In the genomic region with DNA sequence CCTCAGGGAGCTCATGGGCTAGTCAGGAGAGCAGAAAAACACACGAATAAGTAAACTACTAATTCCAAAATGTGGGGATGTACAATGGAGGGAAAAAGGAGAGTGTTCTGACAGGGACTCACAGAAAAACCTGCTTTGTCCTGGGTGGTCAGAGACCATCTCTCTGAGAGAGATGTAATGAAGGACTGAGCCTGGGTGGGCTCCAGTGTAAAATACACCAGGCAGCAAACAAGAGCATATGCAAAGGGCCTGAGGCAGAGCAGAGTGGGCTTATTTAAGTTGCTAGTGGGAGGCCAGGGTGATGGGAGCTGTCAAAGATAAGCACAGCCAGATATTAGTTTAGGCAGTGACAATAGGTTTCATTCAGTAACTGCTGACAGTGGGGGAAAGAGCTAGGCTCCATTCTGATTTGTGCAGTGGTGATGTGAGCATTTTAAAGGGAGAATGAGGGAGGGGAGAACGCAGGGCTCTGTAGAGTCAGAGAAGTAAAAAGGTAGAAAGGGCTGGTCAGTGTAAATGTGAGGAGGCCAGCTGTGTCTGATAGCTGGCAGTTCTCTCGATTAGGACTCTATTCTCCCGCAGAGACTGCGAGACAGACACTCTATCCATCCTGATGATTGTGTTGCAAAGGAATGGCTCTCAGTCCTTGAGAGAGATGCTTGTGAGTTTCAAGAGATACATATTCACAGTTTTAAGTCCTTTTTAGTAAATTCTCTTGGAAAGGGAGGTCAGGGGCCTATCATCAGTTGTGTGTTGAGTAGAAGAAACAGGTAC, we compare ENCODE assay signal across 22 cellular contexts. TPM values are rescaled to one million over a fixed set of nuclear protein-coding genes. Genes with fewer than 3 reads are reported as not detected.
DNase-seq lines count a peak whose midpoint lies in the region; ATAC-seq and TF ChIP-seq lines count a peak whose summit lies in the region.
"Had no signal": no experiment of that assay in that cellular context is flagged by ENCODE, and none has a peak within 500 bp of the region (broad histone marks: within the 10 kb centered on the region; RNA-seq: fewer than 3 reads in every experiment).

No MANE protein-coding gene starts in this region.

- TF ChIP-seq CTCF in neural progenitor cell (IDR thresholded peaks at IDR 0.05), result no peak

- H3K79me2 ChIP-seq in Karpas-422 (ENCODE audit: low read length) (no peaks in the 10 kb centered on the region), neural progenitor cell (ENCODE audit: low read depth) (no peaks in the 10 kb centered on the region)

- no peaks in the 10 kb centered on the region for H3F3A ChIP-seq in neural progenitor cell (ENCODE audit: low read depth)

- H3K4me1 ChIP-seq in Karpas-422 (ENCODE audit: low read length) (no peaks in the 10 kb centered on the region), neural progenitor cell (no peaks in the 10 kb centered on the region)
- H3K4me1 ChIP-seq: BLaER1 treated with 17β-estradiol and CSF1 and Interleukin-3, amounts not matched to agents 10 nM and 100 nM; HAP-1 had no signal

- no peaks in the 10 kb centered on the region for H3K36me3 Mint-ChIP-seq in neural progenitor cell

- peak; percentile 10 for DNase-seq in Karpas-422
- DNase-seq in left lobe of liver (ENCODE audit: low spot score), result no peak
- DNase-seq in neural progenitor cell (ENCODE audit: low spot score), result no peak
- DNase-seq in activated CD4-positive, CD25-positive, alpha-beta regulatory T cell treated with anti-CD3 and anti-CD28 coated beads, Interleukin-2, amount 50 U/mL, for 72 hours, result no peak
- DNase-seq in NCI-H2029 treated with DMSO at 0.1 percent for 48 hours (lab: John Stamatoyannopoulos, UW), result no peak
- DNase-seq in iPS-NIHi7 (ENCODE audit: extremely low spot score), result no peak
- DNase-seq: AML-193; CD4-positive, alpha-beta T cell; COR-L47; GOT3; Kasumi-1; NCI-H2029; NCI-H446 treated with DMSO at 0.1 percent for 48 hours; NCI-H526; NK-92 treated with Interleukin-12 subunit alpha and Interleukin-12 subunit beta, amount 100 ng/mL, for 24 hours; PC-3; SK-N-SH had no signal

- H3K27ac Mint-ChIP-seq in neural progenitor cell, result no peak overlapping the region
- H3K27ac Mint-ChIP-seq: CD4-positive, alpha-beta T cell had no signal

- H4K20me1 ChIP-seq in Karpas-422 (ENCODE audit: insufficient read depth, low read depth, low read length) (no peaks in the 10 kb centered on the region), neural progenitor cell (ENCODE audit: low read depth) (no peaks in the 10 kb centered on the region)
- H4K20me1 ChIP-seq: BLaER1 treated with 17β-estradiol and CSF1 and Interleukin-3, amounts not matched to agents 10 nM and 100 nM had no signal

- no peaks in the 10 kb centered on the region for H3K36me3 ChIP-seq in Karpas-422 (ENCODE audit: insufficient read depth, low read length)
- no peaks in the 10 kb centered on the region for H3K36me3 ChIP-seq in neural progenitor cell
- H3K36me3 ChIP-seq: BLaER1 treated with 17β-estradiol and CSF1 and Interleukin-3, amounts not matched to agents 10 nM and 100 nM; HAP-1 had no signal

- H3K27me3 ChIP-seq in Karpas-422 (ENCODE audit: low read length) (no peaks in the 10 kb centered on the region), neural progenitor cell (no peaks in the 10 kb centered on the region)
- H3K27me3 ChIP-seq: BLaER1 treated with 17β-estradiol and CSF1 and Interleukin-3, amounts not matched to agents 10 nM and 100 nM had no signal

- no peak overlapping the region for H2AFZ ChIP-seq in Karpas-422 (ENCODE audit: low read length)
- peak overlapping the region; percentile 72 for H2AFZ ChIP-seq in neural progenitor cell (replicated peaks)

- H3K9me3 ChIP-seq in Karpas-422 (ENCODE audit: low read length) (no peaks in the 10 kb centered on the region), neural progenitor cell (ENCODE audit: low read depth) (no peaks in the 10 kb centered on the region)
- H3K9me3 ChIP-seq: BLaER1 treated with 17β-estradiol and CSF1 and Interleukin-3, amounts not matched to agents 10 nM and 100 nM; HAP-1; SK-N-SH had no signal

- H3K4me2 ChIP-seq in Karpas-422 (ENCODE audit: low read depth, low read length, poor library complexity, severe bottlenecking) (no peak overlapping the region), neural progenitor cell (no peak overlapping the region)
- H3K4me2 ChIP-seq: BLaER1 treated with 17β-estradiol and CSF1 and Interleukin-3, amounts not matched to agents 10 nM and 100 nM; SK-N-SH had no signal

- no peak overlapping the region for H3K4me3 ChIP-seq in Karpas-422 (ENCODE audit: low read length)
- no peak overlapping the region for H3K4me3 ChIP-seq in neural progenitor cell
- H3K4me3 ChIP-seq: BLaER1 treated with 17β-estradiol and CSF1 and Interleukin-3, amounts not matched to agents 10 nM and 100 nM; HAP-1 had no signal

- H3K4me1 Mint-ChIP-seq in neural progenitor cell, result no peaks in the 10 kb centered on the region

- H3K9ac ChIP-seq in Karpas-422 (ENCODE audit: low read length) (no peak overlapping the region), neural progenitor cell (no peak overlapping the region)
- H3K9ac ChIP-seq: BLaER1 treated with 17β-estradiol and CSF1 and Interleukin-3, amounts not matched to agents 10 nM and 100 nM; SK-N-SH had no signal

- H3K4me3 Mint-ChIP-seq in neural progenitor cell, result no peak overlapping the region
- H3K4me3 Mint-ChIP-seq: CD4-positive, alpha-beta T cell had no signal

- ATAC-seq in left lobe of liver, result peak; percentile 0
- ATAC-seq: PC-3 had no signal

- H3K9me3 Mint-ChIP-seq in neural progenitor cell, result no peaks in the 10 kb centered on the region
- H3K9me3 Mint-ChIP-seq: CD4-positive, alpha-beta T cell had no signal

- H3K27ac ChIP-seq in Karpas-422 (ENCODE audit: low read length), result no peak overlapping the region
- H3K27ac ChIP-seq in cingulate gyrus (ENCODE audit: low read depth, low read length), result peak overlapping the region; percentile 44
- H3K27ac ChIP-seq in neural progenitor cell, result no peak overlapping the region
- H3K27ac ChIP-seq: BLaER1 treated with 17β-estradiol and CSF1 and Interleukin-3, amounts not matched to agents 10 nM and 100 nM; HL-60 had no signal

- H3K27me3 Mint-ChIP-seq in neural progenitor cell (ENCODE audit: insufficient read depth, low read depth), result peaks cover 2% of the 10 kb centered on the region

- H3K9me2 ChIP-seq in Karpas-422 (replicated peaks; ENCODE audit: insufficient read depth, low read length), result no peaks in the 10 kb centered on the region
- H3K9me2 ChIP-seq: SK-N-SH had no signal

RNA-seq across cellular contexts. Expression of a gene that starts 3.4 kb away (rescaled TPM):
- total RNA-seq in Karpas-422 (2014; rRNA removed; shearing (Covaris generic); ENCODE audit: low replicate concordance), result 0.36 and 1.6 TPM in 2 replicates
- 25,131 TPM for total RNA-seq in left lobe of liver
- 0.77 TPM in 2 replicates for total RNA-seq in neural progenitor cell (ENCODE audit: low replicate concordance)
- total RNA-seq: M059J, PC-3 had no signal

RNA-seq across cellular contexts. Expression of a gene that starts 56.0 kb away (rescaled TPM):
- total RNA-seq in Karpas-422 (2014; rRNA removed; shearing (Covaris generic); ENCODE audit: low replicate concordance), result 62.6 and 85.7 TPM in 2 replicates
- total RNA-seq in left lobe of liver, result 73.3 TPM
- 22.9 and 30.2 TPM in 2 replicates for total RNA-seq in neural progenitor cell (ENCODE audit: low replicate concordance)

Comparison
In these comparisons a context has a peak if more than half of its experiments do, and no peak if none do; other contexts are left out.
1. RNA of a gene that starts 3.4 kb away (total RNA-seq): 25,131 TPM in left lobe of liver (single experiment); 0.36 to 1.6 TPM in Karpas-422 and 0.77 TPM in neural progenitor cell; every median in the first group is over 1,000 times any median in the second.